10 cellular contexts compared by ENCODE assay signal in the genomic region with DNA sequence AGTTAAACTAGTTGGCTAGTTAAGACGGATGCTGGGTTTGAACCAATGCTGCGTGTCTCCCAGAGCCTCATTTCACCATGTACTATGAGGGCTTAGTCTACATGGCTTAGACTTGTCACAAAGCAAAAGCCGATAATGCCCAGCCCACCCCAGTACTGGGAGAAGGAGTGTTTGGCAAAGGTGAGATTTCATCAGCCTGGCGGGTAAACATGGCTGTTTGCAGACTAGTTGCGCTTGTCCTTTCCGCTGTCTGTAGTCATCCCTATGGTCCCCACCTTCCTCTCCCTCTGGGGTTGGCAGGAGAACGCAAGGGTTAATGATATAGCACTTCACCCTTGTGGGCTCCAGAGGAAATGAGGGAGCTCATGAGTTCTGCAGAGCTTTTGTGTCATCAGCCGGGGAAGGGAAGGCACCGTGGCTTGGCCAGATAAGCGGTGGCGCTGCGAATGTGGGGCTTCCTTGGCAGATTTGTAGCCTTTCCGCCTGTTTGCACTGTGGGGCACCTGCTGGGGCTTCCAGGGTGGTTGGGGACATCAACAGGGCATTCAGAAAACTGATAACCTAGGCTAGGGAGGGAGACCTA. TPM values are rescaled to one million over a fixed set of nuclear protein-coding genes. Genes with fewer than 3 reads are reported as not detected.
DNase-seq lines count a peak whose midpoint lies in the region; ATAC-seq, FAIRE-seq and TF ChIP-seq lines count a peak whose summit lies in the region.
"Had no signal": no experiment of that assay in that cellular context is flagged by ENCODE, and none has a peak within 500 bp of the region (broad histone marks: within the 10 kb centered on the region; RNA-seq: fewer than 3 reads in every experiment).

No MANE protein-coding gene starts in this region.

- H3K36me3 ChIP-seq in osteoblast (ENCODE audit: insufficient read depth, low read length) (no peaks in the 10 kb centered on the region), MG63 (no peaks in the 10 kb centered on the region)

- TF ChIP-seq CTCF in osteoblast (IDR thresholded peaks at IDR 0.05; ENCODE audit: extremely low read depth, low read depth, low read length), result no peak

- peaks cover 19% of the 10 kb centered on the region for H3K4me1 Mint-ChIP-seq in activated T-helper 17 cell treated with anti-CD3 and anti-CD28 coated beads, Interleukin-2, amount 50 U/mL, for 72 hours

- peak overlapping the region; percentile 68 for H3K27ac Mint-ChIP-seq in activated T-helper 17 cell treated with anti-CD3 and anti-CD28 coated beads, Interleukin-2, amount 50 U/mL, for 72 hours

- peaks cover 10% of the 10 kb centered on the region for H3K79me2 ChIP-seq in osteoblast (ENCODE audit: insufficient read depth, low read length)

- no peak overlapping the region for H2AFZ ChIP-seq in osteoblast (ENCODE audit: low read length)

- peak overlapping the region; percentile 67 for H3K4me3 Mint-ChIP-seq in activated T-helper 17 cell treated with anti-CD3 and anti-CD28 coated beads, Interleukin-2, amount 50 U/mL, for 72 hours

- peaks cover 8% of the 10 kb centered on the region for H4K20me1 ChIP-seq in osteoblast (ENCODE audit: insufficient read depth, low read length)

- H3K36me3 Mint-ChIP-seq in activated T-helper 17 cell treated with anti-CD3 and anti-CD28 coated beads, Interleukin-2, amount 50 U/mL, for 72 hours (ENCODE audit: low read depth), result no peaks in the 10 kb centered on the region

- H3K4me2 ChIP-seq in osteoblast (ENCODE audit: insufficient read depth, low read length), result no peak overlapping the region

- H3K27me3 ChIP-seq in osteoblast (ENCODE audit: insufficient read depth, low read length) (no peaks in the 10 kb centered on the region), MG63 (no peaks in the 10 kb centered on the region)

- no peak overlapping the region for H3K27ac ChIP-seq in osteoblast (ENCODE audit: low read depth, low read length)

- H3K9me3 Mint-ChIP-seq in activated T-helper 17 cell treated with anti-CD3 and anti-CD28 coated beads, Interleukin-2, amount 50 U/mL, for 72 hours, result no peaks in the 10 kb centered on the region

- no peaks in the 10 kb centered on the region for H3K27me3 Mint-ChIP-seq in activated T-helper 17 cell treated with anti-CD3 and anti-CD28 coated beads, Interleukin-2, amount 50 U/mL, for 72 hours

- H3K9me3 ChIP-seq in osteoblast (ENCODE audit: low read depth, low read length), result no peaks in the 10 kb centered on the region
- no peaks in the 10 kb centered on the region for H3K9me3 ChIP-seq in MG63

- DNase-seq in GDM1 (lab: John Stamatoyannopoulos, UW), result peak; percentile 49
- DNase-seq in NCI-H146 treated with DMSO at 0.1 percent for 48 hours (lab: John Stamatoyannopoulos, UW; ENCODE audit: unreplicated experiment), result peak; percentile 87
- DNase-seq in osteoblast (ENCODE audit: insufficient read length, low spot score, missing footprints), result peak; percentile 5
- DNase-seq in GM19239 (ENCODE audit: insufficient read length, low spot score), result no peak
- DNase-seq in MG63, result no peak
- DNase-seq: NCI-H1105 had no signal

- no peak for FAIRE-seq in GM19239 (lab: Jason Lieb, UNC)

- ATAC-seq in activated T-helper 17 cell treated with anti-CD3 and anti-CD28 coated beads, Interleukin-2, amount 50 U/mL, for 72 hours (replicated peaks), result peak; percentile 10
- ATAC-seq in GM21367 (IDR thresholded peaks at IDR 0.05; ENCODE audit: unreplicated experiment), result no peak
- no peak for ATAC-seq in HG02973 (IDR thresholded peaks at IDR 0.05; ENCODE audit: unreplicated experiment)

- peaks cover 29% of the 10 kb centered on the region for H3K4me1 ChIP-seq in osteoblast (ENCODE audit: insufficient read depth, low read length)

- no peak overlapping the region for H3K4me3 ChIP-seq in osteoblast (ENCODE audit: insufficient read depth, low read length)
- no peak overlapping the region for H3K4me3 ChIP-seq in MG63
- H3K4me3 ChIP-seq: lung had no signal

RNA-seq across cellular contexts. Expression of a gene that starts 29.2 kb away (rescaled TPM):
- 1 to 10 TPM in 1 of 2 donors, under 1 TPM in 1; 0.35 to 4.1 TPM for total RNA-seq in activated T-helper 17 cell treated with anti-CD3 and anti-CD28 coated beads, Interleukin-2, amount 50 U/mL, for 72 hours
- total RNA-seq in osteoblast, result 6.8 and 9.0 TPM in 2 replicates
- total RNA-seq in MG63 (2014; rRNA removed; shearing (Covaris generic); ENCODE audit: low replicate concordance), result 0.86 and 2.1 TPM in 2 replicates

RNA-seq across cellular contexts. Expression of a gene that starts 49.7 kb away (rescaled TPM):
- total RNA-seq in activated T-helper 17 cell treated with anti-CD3 and anti-CD28 coated beads, Interleukin-2, amount 50 U/mL, for 72 hours, result under 1 TPM; 0.35 to 0.42 TPM
- total RNA-seq in osteoblast, result 0.72 and 1.2 TPM in 2 replicates
- total RNA-seq in MG63 (2014; rRNA removed; shearing (Covaris generic); ENCODE audit: low replicate concordance), result 11.1 and 11.2 TPM in 2 replicates

Comparison
In these comparisons a context has a peak if more than half of its experiments do, and no peak if none do; other contexts are left out.
1. DNase-seq: peak in GDM1 (single experiment), NCI-H146 treated with DMSO at 0.1 percent for 48 hours (single experiment) and osteoblast (single experiment); none in GM19239 (single experiment) and MG63 (single experiment).